In the genomic region with DNA sequence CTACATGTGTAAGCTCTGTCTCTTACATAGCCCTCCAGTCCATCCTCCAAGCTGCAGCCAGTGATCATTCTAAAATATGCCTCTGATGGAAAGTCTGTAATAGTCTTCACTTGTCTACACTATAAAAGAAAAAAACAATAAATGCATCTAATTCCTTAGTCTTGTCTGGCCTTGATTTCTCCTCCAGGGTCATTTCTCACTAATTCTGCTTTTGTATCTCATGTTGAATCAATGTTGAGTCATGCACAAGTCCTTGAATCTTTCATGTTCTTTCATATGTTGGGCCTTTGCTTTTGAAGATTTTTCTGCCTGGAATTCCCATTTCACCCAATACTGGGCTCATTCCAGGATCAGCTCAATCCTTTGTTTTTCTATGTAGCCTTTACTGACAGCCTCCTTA, we compare ENCODE assay signal across 29 cellular contexts.
"Had no signal": no experiment of that assay in that cellular context is flagged by ENCODE, and none has a peak within 500 bp of the region (broad histone marks: within the 10 kb centered on the region; RNA-seq: fewer than 3 reads in every experiment).

No MANE protein-coding gene starts in this region.

- FAIRE-seq: endothelial cell of umbilical vein, kidney had no signal

- H3K4me3 Mint-ChIP-seq: activated CD4-positive, alpha-beta T cell treated with anti-CD3 and anti-CD28 coated beads for 36 hours; activated CD8-positive, alpha-beta memory T cell treated with anti-CD3 and anti-CD28 coated beads, Interleukin-2, amount 10 ng/mL, durations not matched to agents 7 days and 5 days; activated CD8-positive, alpha-beta T cell treated with anti-CD3 and anti-CD28 coated beads, Interleukin-2, amount 10 ng/mL, durations not matched to agents 7 days and 5 days; activated naive CD8-positive, alpha-beta T cell; memory B cell; naive thymus-derived CD8-positive, alpha-beta T cell; neural crest cell had no signal

- ATAC-seq: activated CD4-positive, alpha-beta T cell treated with anti-CD3 and anti-CD28 coated beads for 36 hours; activated CD8-positive, alpha-beta memory T cell treated with anti-CD3 and anti-CD28 coated beads, Interleukin-2, amount 10 ng/mL, durations not matched to agents 7 days and 5 days; activated CD8-positive, alpha-beta T cell treated with anti-CD3 and anti-CD28 coated beads, Interleukin-2, amount 10 ng/mL, durations not matched to agents 7 days and 5 days; gastrocnemius medialis; naive thymus-derived CD8-positive, alpha-beta T cell had no signal

- H3K27me3 Mint-ChIP-seq: activated CD4-positive, alpha-beta T cell treated with anti-CD3 and anti-CD28 coated beads for 36 hours; activated CD8-positive, alpha-beta memory T cell treated with anti-CD3 and anti-CD28 coated beads, Interleukin-2, amount 10 ng/mL, durations not matched to agents 7 days and 5 days; activated naive CD8-positive, alpha-beta T cell; memory B cell; naive thymus-derived CD8-positive, alpha-beta T cell had no signal

- H3K36me3 Mint-ChIP-seq: activated CD8-positive, alpha-beta memory T cell treated with anti-CD3 and anti-CD28 coated beads, Interleukin-2, amount 10 ng/mL, durations not matched to agents 7 days and 5 days; memory B cell had no signal

- H3K9me3 Mint-ChIP-seq: neural crest cell had no signal

- H3K27me3 ChIP-seq: body of pancreas, esophagus squamous epithelium, gastrocnemius medialis, right atrium auricular region, suprapubic skin, tibial artery, upper lobe of right lung had no signal

- H3K9ac ChIP-seq: parathyroid adenoma had no signal

- H3K27ac ChIP-seq: gastrocnemius medialis, parathyroid adenoma, right atrium auricular region, suprapubic skin, tibial artery, upper lobe of right lung had no signal

- H2AFZ ChIP-seq: parathyroid adenoma had no signal

- H3K79me2 ChIP-seq: parathyroid adenoma had no signal

- DNase-seq: activated CD4-positive, alpha-beta T cell treated with anti-CD3 and anti-CD28 coated beads for 36 hours; activated CD4-positive, CD25-positive, alpha-beta regulatory T cell; activated CD8-positive, alpha-beta memory T cell treated with anti-CD3 and anti-CD28 coated beads, Interleukin-2, amount 10 ng/mL, durations not matched to agents 7 days and 5 days; activated CD8-positive, alpha-beta T cell treated with anti-CD3 and anti-CD28 coated beads, Interleukin-2, amount 10 ng/mL, durations not matched to agents 7 days and 5 days; activated naive CD4-positive, alpha-beta T cell treated with Interleukin-2 at 50 U/mL for 16 hours; activated T-cell treated with anti-CD3 and anti-CD28 coated beads, Interleukin-2, amount 50 U/mL, for 48 hours; anterior cingulate cortex; body of pancreas; cortex of kidney; esophagus squamous epithelium; gastrocnemius medialis; glutamatergic neuron; kidney; left colon; naive thymus-derived CD8-positive, alpha-beta T cell; nucleus accumbens; stimulated activated CD4-positive, alpha-beta T cell treated with anti-CD3 and anti-CD28 coated beads, Interleukin-15, amount 100 ng/mL, for 24 hours; stimulated activated CD4-positive, alpha-beta T cell treated with anti-CD3 and anti-CD28 coated beads, Interleukin-2, amount 100 ng/mL, for 24 hours; stimulated activated naive CD4-positive, alpha-beta T cell; T-helper 2 cell; tibial artery; upper lobe of right lung had no signal

- H3K4me3 ChIP-seq: body of pancreas, esophagus squamous epithelium, gastrocnemius medialis, right atrium auricular region, suprapubic skin, tibial artery, upper lobe of right lung had no signal

- H3K4me1 Mint-ChIP-seq: activated CD4-positive, alpha-beta T cell treated with anti-CD3 and anti-CD28 coated beads for 36 hours; activated CD8-positive, alpha-beta memory T cell treated with anti-CD3 and anti-CD28 coated beads, Interleukin-2, amount 10 ng/mL, durations not matched to agents 7 days and 5 days; memory B cell; naive thymus-derived CD8-positive, alpha-beta T cell; neural crest cell had no signal

- H3K36me3 ChIP-seq: esophagus squamous epithelium, gastrocnemius medialis, right atrium auricular region, suprapubic skin, tibial artery, upper lobe of right lung had no signal

- H3K4me1 ChIP-seq: parathyroid adenoma, tibial artery, upper lobe of right lung had no signal

- H3K27ac Mint-ChIP-seq: activated CD4-positive, alpha-beta T cell treated with anti-CD3 and anti-CD28 coated beads for 36 hours; activated CD8-positive, alpha-beta memory T cell treated with anti-CD3 and anti-CD28 coated beads, Interleukin-2, amount 10 ng/mL, durations not matched to agents 7 days and 5 days; activated CD8-positive, alpha-beta T cell treated with anti-CD3 and anti-CD28 coated beads, Interleukin-2, amount 10 ng/mL, durations not matched to agents 7 days and 5 days; activated naive CD8-positive, alpha-beta T cell; memory B cell; naive thymus-derived CD8-positive, alpha-beta T cell had no signal

- H3K9me3 ChIP-seq: body of pancreas, esophagus squamous epithelium, gastrocnemius medialis, right atrium auricular region, suprapubic skin, tibial artery, upper lobe of right lung had no signal
